12 cellular contexts compared by ENCODE assay signal in genomic region chr11:71373791-71374454, GRCh38.
DNase-seq lines count a peak whose midpoint lies in the region; ATAC-seq and TF ChIP-seq lines count a peak whose summit lies in the region.
"Had no signal": no experiment of that assay in that cellular context is flagged by ENCODE, and none has a peak within 500 bp of the region (broad histone marks: within the 10 kb centered on the region; RNA-seq: fewer than 3 reads in every experiment).

No MANE protein-coding gene starts in this region.

- no peak overlapping the region for H3K4me2 ChIP-seq in neuronal stem cell (ENCODE audit: insufficient read depth, low read length, poor library complexity, severe bottlenecking)

- H3K27ac ChIP-seq in neuronal stem cell (replicated peaks; ENCODE audit: low read length), result no peak overlapping the region
- H3K27ac ChIP-seq in heart left ventricle, result no peak overlapping the region
- H3K27ac ChIP-seq: testis had no signal

- H3K9ac ChIP-seq in neuronal stem cell (ENCODE audit: low read depth, low read length, poor library complexity), result no peak overlapping the region

- H3K4me1 ChIP-seq in neuronal stem cell (ENCODE audit: control insufficient read depth in 2 of 2, insufficient read depth in 1 of 2, low read depth in 1 of 2, low read length in 2 of 2) (no peaks in the 10 kb centered on the region), heart left ventricle (no peaks in the 10 kb centered on the region)
- H3K4me1 ChIP-seq: testis had no signal

- no peak for TF ChIP-seq POLR2A in heart left ventricle (IDR thresholded peaks at IDR 0.05)

- H3K27me3 ChIP-seq in neuronal stem cell (ENCODE audit: control insufficient read depth in 3 of 3, insufficient read depth in 3 of 3, low read depth in 1 of 3, low read length in 3 of 3) (no peaks in the 10 kb centered on the region), heart left ventricle (peaks cover 0 to 21% (median 3%) of the 10 kb centered on the region in 9 donors)
- H3K27me3 ChIP-seq: testis had no signal

- TF ChIP-seq CTCF in heart left ventricle (IDR thresholded peaks at IDR 0.05), result no peak

- no peak overlapping the region for H2BK15ac ChIP-seq in neuronal stem cell (ENCODE audit: low read length)

- H2BK120ac ChIP-seq in neuronal stem cell (ENCODE audit: low read depth, low read length), result no peak overlapping the region

- H2AK5ac ChIP-seq in neuronal stem cell (ENCODE audit: low read depth, low read length), result no peak overlapping the region

- H2AFZ ChIP-seq in neuronal stem cell (ENCODE audit: low read length), result no peak overlapping the region

- DNase-seq in neuronal stem cell (ENCODE audit: low spot score) (no peak), T-helper 1 cell (no peak), HT-29 (ENCODE audit: low spot score) (no peak), heart left ventricle (no peak)
- DNase-seq: activated gamma-delta T cell, GF-D8, NCI-H1092 treated with DMSO at 0.1 percent for 48 hours, NCI-H446, testis had no signal

- no peak overlapping the region for H3K14ac ChIP-seq in neuronal stem cell (ENCODE audit: low read length)

- H2BK12ac ChIP-seq in neuronal stem cell (ENCODE audit: low read length), result no peak overlapping the region

- H3K4ac ChIP-seq in neuronal stem cell (ENCODE audit: low read length), result no peak overlapping the region

- intact Hi-C loops in heart left ventricle (cut with DNase I), result loop anchor here in 1 of 10 donors (5.0 kb wide), 1 partner anchor 287 kb away; no protein-coding TSS in a partner anchor

- no peak overlapping the region for H3K23ac ChIP-seq in neuronal stem cell (ENCODE audit: low read depth, low read length, poor library complexity)

- H3K9me3 ChIP-seq in neuronal stem cell (replicated peaks in 1 of 2; ENCODE audit: control insufficient read depth in 2 of 2, insufficient read depth in 1 of 2, low read depth in 1 of 2, low read length in 2 of 2), result no peaks in the 10 kb centered on the region
- peaks cover 0 to 4% (median 0%) of the 10 kb centered on the region in 12 donors for H3K9me3 ChIP-seq in heart left ventricle
- H3K9me3 ChIP-seq: testis had no signal

- peak overlapping the region; percentile 25 for H3K18ac ChIP-seq in neuronal stem cell (ENCODE audit: low read length)

- peak; percentile 86 for ATAC-seq in GM18867 (IDR thresholded peaks at IDR 0.05; ENCODE audit: unreplicated experiment)
- ATAC-seq in GM21723 (IDR thresholded peaks at IDR 0.05; ENCODE audit: unreplicated experiment), result peak; percentile 66
- peak; percentile 58 for ATAC-seq in HG03571 (IDR thresholded peaks at IDR 0.05; ENCODE audit: unreplicated experiment)
- no peak for ATAC-seq in heart left ventricle

- H4K8ac ChIP-seq in neuronal stem cell (ENCODE audit: low read depth, low read length), result no peak overlapping the region

- no peak overlapping the region for H4K91ac ChIP-seq in neuronal stem cell (ENCODE audit: low read depth, low read length, poor library complexity)

- H3K4me3 ChIP-seq in neuronal stem cell (ENCODE audit: low read length in 2 of 2) (no peak overlapping the region), heart left ventricle (no peak overlapping the region)
- H3K4me3 ChIP-seq: testis had no signal

- no peak overlapping the region for H2BK5ac ChIP-seq in neuronal stem cell (ENCODE audit: low read length)

- no peaks in the 10 kb centered on the region for H3K79me1 ChIP-seq in neuronal stem cell (ENCODE audit: low read depth, low read length)

- WGBS in neuronal stem cell (ENCODE audit: extremely low coverage in 2 of 2, insufficient read length in 2 of 2, insufficient replicate concordance in 1 of 2), 2 donors, result no CpG with 5 or more reads among the region's 7 CpGs
- 51 to 59% (median 52%) methylated on average over 7 of the region's 7 CpGs for WGBS in heart left ventricle, 4 donors

- H3K36me3 ChIP-seq in neuronal stem cell (replicated peaks in 1 of 2; ENCODE audit: control insufficient read depth in 2 of 2, insufficient read depth in 2 of 2, low read length in 2 of 2) (no peaks in the 10 kb centered on the region), heart left ventricle (no peaks in the 10 kb centered on the region)

Comparison
In these comparisons a context has a peak if more than half of its experiments do, and no peak if none do; other contexts are left out.
1. ATAC-seq: peak in GM18867 (single experiment), GM21723 (single experiment) and HG03571 (single experiment); none in heart left ventricle (0 of 4).